ENCODE assay signal across 37 cellular contexts in the genomic region with DNA sequence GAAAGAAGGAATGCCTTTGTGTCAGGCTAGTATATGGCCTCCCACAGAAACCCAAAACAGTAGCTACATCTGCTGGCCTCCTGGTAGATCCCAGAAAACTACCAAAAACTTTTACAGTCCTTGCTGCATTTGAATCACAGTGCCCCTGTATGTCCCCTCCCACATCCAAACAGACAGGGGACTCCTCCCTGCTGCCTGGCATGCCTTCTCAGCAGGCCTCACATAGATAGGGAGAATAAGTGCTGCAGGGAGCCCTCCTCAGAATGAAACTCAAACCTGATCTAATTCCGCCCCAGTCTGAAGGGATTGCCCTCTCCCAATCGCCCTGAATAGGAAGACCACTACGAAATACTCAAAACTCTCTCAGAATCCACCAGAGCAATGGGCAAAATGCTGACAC. TPM values are rescaled to one million over a fixed set of nuclear protein-coding genes. Genes with fewer than 3 reads are reported as not detected.
"Had no signal": no experiment of that assay in that cellular context is flagged by ENCODE, and none has a peak within 500 bp of the region (broad histone marks: within the 10 kb centered on the region; RNA-seq: fewer than 3 reads in every experiment).

No MANE protein-coding gene starts in this region.

- H3K4me3 ChIP-seq: adrenal gland, body of pancreas, breast epithelium had no signal

- H3K9me3 ChIP-seq: adrenal gland had no signal

- H3K27ac ChIP-seq: adrenal gland, body of pancreas, brain microvascular endothelial cell, breast epithelium, WERI-Rb-1 had no signal

- H3K4me1 ChIP-seq: adrenal gland, body of pancreas, breast epithelium had no signal

- H3K27me3 ChIP-seq: adrenal gland, body of pancreas, brain microvascular endothelial cell, breast epithelium had no signal

- H3K36me3 ChIP-seq: adrenal gland, brain microvascular endothelial cell, breast epithelium, WERI-Rb-1 had no signal

- DNase-seq: activated B cell treated with CpG ODN at 0.5 μM for 24 hours; activated CD4-positive, alpha-beta memory T cell treated with anti-CD3 and anti-CD28 coated beads for 36 hours; activated CD4-positive, alpha-beta T cell treated with anti-CD3 and anti-CD28 coated beads for 4 hours; activated CD4-positive, alpha-beta T cell treated with anti-CD3 and anti-CD28 coated beads, Interleukin-2, amount 10 ng/mL, durations not matched to agents 24 days and 14 days; activated CD4-positive, alpha-beta T cell treated with anti-CD3 and anti-CD28 coated beads, Interleukin-2, amount 50 U/mL, for 1 hour; activated CD4-positive, alpha-beta T cell treated with anti-CD3 and anti-CD28 coated beads, Interleukin-2, amount 50 U/mL, for 4 hours; activated CD4-positive, CD25-positive, alpha-beta regulatory T cell treated with anti-CD3 and anti-CD28 coated beads, Interleukin-2, amount 50 U/mL, for 72 hours; activated CD8-positive, alpha-beta memory T cell treated with anti-CD3 and anti-CD28 coated beads, Interleukin-2, amount 50 U/mL, for 4 hours; activated CD8-positive, alpha-beta T cell treated with anti-CD3 and anti-CD28 coated beads for 36 hours; activated effector memory CD4-positive, alpha-beta T cell treated with anti-CD3 and anti-CD28 coated beads, Interleukin-2, amount 50 U/mL, for 16 hours; activated gamma-delta T cell treated with Interleukin-2 at 50 U/mL for 16 hours; activated naive CD4-positive, alpha-beta T cell; activated naive CD4-positive, alpha-beta T cell treated with anti-CD3 and anti-CD28 coated beads for 36 hours; activated naive CD4-positive, alpha-beta T cell treated with anti-CD3 and anti-CD28 coated beads, Interleukin-2, amount 50 U/mL, for 16 hours; activated naive CD8-positive, alpha-beta T cell treated with anti-CD3 and anti-CD28 coated beads for 36 hours; activated T-cell treated with anti-CD3 and anti-CD28 coated beads for 4 hours; activated T-cell treated with anti-CD3 and anti-CD28 coated beads, Interleukin-2, amount 50 U/mL, for 1 hour; activated T-cell treated with anti-CD3 and anti-CD28 coated beads, Interleukin-2, amount 50 U/mL, for 4 hours; activated T-cell treated with anti-CD3 and anti-CD28 coated beads, Interleukin-2, amount 50 U/mL, for 72 hours; adrenal gland; amniotic stem cell; aorta; body of pancreas; brain microvascular endothelial cell; central memory CD4-positive, alpha-beta T cell; T-helper 1 cell; T-helper 2 cell; T-helper 9 cell; WERI-Rb-1 had no signal

RNA-seq across cellular contexts. Expression of a gene that starts 14.1 kb away (rescaled TPM):
- total RNA-seq: activated B cell treated with CpG ODN at 0.5 μM for 24 hours; activated CD4-positive, alpha-beta memory T cell treated with anti-CD3 and anti-CD28 coated beads for 36 hours; activated CD4-positive, alpha-beta T cell treated with anti-CD3 and anti-CD28 coated beads, Interleukin-2, amount 10 ng/mL, durations not matched to agents 24 days and 14 days; activated CD8-positive, alpha-beta memory T cell treated with anti-CD3 and anti-CD28 coated beads for 36 hours; activated CD8-positive, alpha-beta T cell treated with anti-CD3 and anti-CD28 coated beads for 36 hours; activated naive CD4-positive, alpha-beta T cell treated with anti-CD3 and anti-CD28 coated beads for 36 hours; activated naive CD4-positive, alpha-beta T cell treated with anti-CD3 and anti-CD28 coated beads, Interleukin-2, amount 50 U/mL, for 72 hours; activated naive CD8-positive, alpha-beta T cell treated with anti-CD3 and anti-CD28 coated beads for 36 hours; activated T-cell treated with anti-CD3 and anti-CD28 coated beads, Interleukin-2, amount 50 U/mL, for 4 hours; activated T-cell treated with anti-CD3 and anti-CD28 coated beads, Interleukin-2, amount 50 U/mL, for 72 hours; activated T-helper 1 cell treated with anti-CD3 and anti-CD28 coated beads, Interleukin-12 subunit alpha, Interleukin-12 subunit beta, Interleukin-2, Interleukin-4 antibody, amounts not matched to agents 30 ng/mL and 10 ng/mL and 1 ng/mL, durations not matched to agents 14 hours and 24 hours and 36 hours; activated T-helper 17 cell treated with anti-CD3 and anti-CD28 coated beads, Interleukin-2, amount 50 U/mL, for 72 hours; adrenal gland; aorta; astrocyte; body of pancreas; breast epithelium; cardiac septum; cerebellum had no signal
- polyA plus RNA-seq: adrenal gland, aorta had no signal

RNA-seq across cellular contexts. Expression of a gene that starts 45.9 kb away (rescaled TPM):
- total RNA-seq: activated B cell treated with CpG ODN at 0.5 μM for 24 hours; activated CD4-positive, alpha-beta memory T cell treated with anti-CD3 and anti-CD28 coated beads for 36 hours; activated CD4-positive, alpha-beta T cell treated with anti-CD3 and anti-CD28 coated beads, Interleukin-2, amount 10 ng/mL, durations not matched to agents 24 days and 14 days; activated CD8-positive, alpha-beta memory T cell treated with anti-CD3 and anti-CD28 coated beads for 36 hours; activated CD8-positive, alpha-beta T cell treated with anti-CD3 and anti-CD28 coated beads for 36 hours; activated naive CD4-positive, alpha-beta T cell treated with anti-CD3 and anti-CD28 coated beads for 36 hours; activated naive CD4-positive, alpha-beta T cell treated with anti-CD3 and anti-CD28 coated beads, Interleukin-2, amount 50 U/mL, for 72 hours; activated naive CD8-positive, alpha-beta T cell treated with anti-CD3 and anti-CD28 coated beads for 36 hours; activated T-cell treated with anti-CD3 and anti-CD28 coated beads, Interleukin-2, amount 50 U/mL, for 4 hours; activated T-cell treated with anti-CD3 and anti-CD28 coated beads, Interleukin-2, amount 50 U/mL, for 72 hours; activated T-helper 1 cell treated with anti-CD3 and anti-CD28 coated beads, Interleukin-12 subunit alpha, Interleukin-12 subunit beta, Interleukin-2, Interleukin-4 antibody, amounts not matched to agents 30 ng/mL and 10 ng/mL and 1 ng/mL, durations not matched to agents 14 hours and 24 hours and 36 hours; activated T-helper 17 cell treated with anti-CD3 and anti-CD28 coated beads, Interleukin-2, amount 50 U/mL, for 72 hours; adrenal gland; aorta; astrocyte; body of pancreas; breast epithelium; cardiac septum; cerebellum had no signal
- polyA plus RNA-seq: adrenal gland, aorta had no signal
